Comparison of ENCODE assay signal across 2 cellular contexts in the genomic region with DNA sequence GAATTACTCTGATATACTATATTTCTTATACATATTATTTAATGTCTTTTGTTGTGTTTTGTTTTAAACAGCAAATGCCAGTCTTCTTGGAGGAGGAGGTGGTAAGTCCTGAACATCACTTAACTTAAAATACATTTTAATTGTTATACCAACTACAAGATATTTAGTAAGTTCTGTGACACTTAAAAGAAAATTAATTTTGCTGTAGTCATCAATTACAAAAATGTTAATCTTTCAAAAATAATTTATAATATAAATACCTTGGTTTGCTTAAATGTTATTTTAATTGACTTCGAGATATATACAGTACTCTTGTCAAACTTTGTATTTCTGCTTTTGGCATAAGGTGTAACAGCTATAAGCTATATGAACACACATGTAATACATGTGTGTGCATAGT.
TF ChIP-seq lines count a peak whose summit lies in the region.

No MANE protein-coding gene starts in this region.

TF ChIP-seq in HepG2, 621 proteins besides CTCF, POLR2A, EP300 and RAD21:
- TF ChIP-seq KDM3A (CRISPR knock-in tag; IDR thresholded peaks at IDR 0.05; ENCODE audit: low read depth) (no peak), RARG (CRISPR knock-in tag; IDR thresholded peaks at IDR 0.05; ENCODE audit: low read depth) (no peak), WIZ (CRISPR knock-in tag; IDR thresholded peaks at IDR 0.05) (no peak), ZNF747 (CRISPR knock-in tag; IDR thresholded peaks at IDR 0.05; ENCODE audit: borderline replicate concordance) (no peak), MAFF (IDR thresholded peaks at IDR 0.05; ENCODE audit: low read depth, low read length) (peak; percentile 84), RFXANK (CRISPR knock-in tag; IDR thresholded peaks at IDR 0.05) (no peak), MAFK (conservative IDR thresholded peaks at IDR 0.05 in 1 of 2, IDR thresholded peaks at IDR 0.05 in 1 of 2; ENCODE audit: low read length in 2 of 2) (peak; percentile 69 to 91)
- TF ChIP-seq, protein P1, sequence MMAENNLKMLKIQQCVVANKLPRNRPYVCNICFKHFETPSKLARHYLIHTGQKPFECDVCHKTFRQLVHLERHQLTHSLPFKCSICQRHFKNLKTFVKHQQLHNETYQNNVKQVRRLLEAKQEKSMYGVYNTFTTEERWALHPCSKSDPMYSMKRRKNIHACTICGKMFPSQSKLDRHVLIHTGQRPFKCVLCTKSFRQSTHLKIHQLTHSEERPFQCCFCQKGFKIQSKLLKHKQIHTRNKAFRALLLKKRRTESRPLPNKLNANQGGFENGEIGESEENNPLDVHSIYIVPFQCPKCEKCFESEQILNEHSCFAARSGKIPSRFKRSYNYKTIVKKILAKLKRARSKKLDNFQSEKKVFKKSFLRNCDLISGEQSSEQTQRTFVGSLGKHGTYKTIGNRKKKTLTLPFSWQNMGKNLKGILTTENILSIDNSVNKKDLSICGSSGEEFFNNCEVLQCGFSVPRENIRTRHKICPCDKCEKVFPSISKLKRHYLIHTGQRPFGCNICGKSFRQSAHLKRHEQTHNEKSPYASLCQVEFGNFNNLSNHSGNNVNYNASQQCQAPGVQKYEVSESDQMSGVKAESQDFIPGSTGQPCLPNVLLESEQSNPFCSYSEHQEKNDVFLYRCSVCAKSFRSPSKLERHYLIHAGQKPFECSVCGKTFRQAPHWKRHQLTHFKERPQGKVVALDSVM (CRISPR knock-in tag; IDR thresholded peaks at IDR 0.05): no peak

TF ChIP-seq in IMR-90, 13 proteins besides CTCF, POLR2A, EP300 and RAD21:
- TF ChIP-seq MAFK (IDR thresholded peaks at IDR 0.05; ENCODE audit: low read depth, low read length) (peak; percentile 68), MXI1 (IDR thresholded peaks at IDR 0.05; ENCODE audit: borderline replicate concordance, low read depth, low read length) (no peak)
